ENCODE assay signal across 1 cellular context in the genomic region with DNA sequence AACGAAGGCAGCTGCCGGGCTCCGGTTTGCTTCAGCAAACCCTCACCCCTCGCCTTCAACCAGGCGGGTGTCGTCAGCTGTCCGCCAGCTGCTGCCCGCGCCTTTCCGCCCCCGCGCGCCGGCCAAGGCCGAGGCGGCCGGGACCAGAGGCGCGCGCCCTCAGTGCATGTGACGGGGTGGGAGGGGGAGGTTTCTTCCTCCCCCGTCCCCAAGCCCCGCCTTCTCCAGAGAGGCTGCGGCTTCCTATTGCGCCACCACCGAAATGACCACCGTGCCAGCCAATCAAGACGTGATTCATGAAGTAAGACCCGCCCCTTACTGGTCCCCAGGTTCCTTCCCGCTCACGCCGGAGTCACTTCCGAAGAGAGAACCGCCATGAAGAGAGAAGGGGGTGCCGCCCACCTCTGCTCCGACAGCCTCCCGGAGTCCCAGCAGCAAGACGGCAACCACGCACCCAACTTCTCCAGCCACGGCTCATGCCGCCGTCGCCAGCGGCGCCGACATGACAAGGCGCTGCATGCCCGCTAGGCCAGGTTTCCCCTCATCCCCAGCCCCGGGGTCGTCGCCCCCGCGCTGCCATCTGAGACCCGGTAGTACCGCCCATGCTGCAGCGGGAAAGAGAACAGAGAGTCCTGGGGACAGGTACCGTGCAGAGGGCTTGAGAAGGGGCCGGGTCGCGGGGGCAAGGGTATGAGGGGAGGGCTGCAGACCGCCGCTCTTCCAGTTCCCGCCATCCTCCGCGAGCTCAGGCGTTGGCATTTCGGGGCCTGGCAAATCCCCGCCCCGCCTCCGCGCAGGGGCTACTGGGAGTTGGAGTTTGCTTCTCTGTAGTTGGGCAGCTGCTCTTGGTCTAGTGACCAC.
A peak's percentile ranks its signal among the peaks of the same experiment; 100 is the strongest.
TF ChIP-seq lines count a peak whose summit lies in the region.

A gene with protein sequence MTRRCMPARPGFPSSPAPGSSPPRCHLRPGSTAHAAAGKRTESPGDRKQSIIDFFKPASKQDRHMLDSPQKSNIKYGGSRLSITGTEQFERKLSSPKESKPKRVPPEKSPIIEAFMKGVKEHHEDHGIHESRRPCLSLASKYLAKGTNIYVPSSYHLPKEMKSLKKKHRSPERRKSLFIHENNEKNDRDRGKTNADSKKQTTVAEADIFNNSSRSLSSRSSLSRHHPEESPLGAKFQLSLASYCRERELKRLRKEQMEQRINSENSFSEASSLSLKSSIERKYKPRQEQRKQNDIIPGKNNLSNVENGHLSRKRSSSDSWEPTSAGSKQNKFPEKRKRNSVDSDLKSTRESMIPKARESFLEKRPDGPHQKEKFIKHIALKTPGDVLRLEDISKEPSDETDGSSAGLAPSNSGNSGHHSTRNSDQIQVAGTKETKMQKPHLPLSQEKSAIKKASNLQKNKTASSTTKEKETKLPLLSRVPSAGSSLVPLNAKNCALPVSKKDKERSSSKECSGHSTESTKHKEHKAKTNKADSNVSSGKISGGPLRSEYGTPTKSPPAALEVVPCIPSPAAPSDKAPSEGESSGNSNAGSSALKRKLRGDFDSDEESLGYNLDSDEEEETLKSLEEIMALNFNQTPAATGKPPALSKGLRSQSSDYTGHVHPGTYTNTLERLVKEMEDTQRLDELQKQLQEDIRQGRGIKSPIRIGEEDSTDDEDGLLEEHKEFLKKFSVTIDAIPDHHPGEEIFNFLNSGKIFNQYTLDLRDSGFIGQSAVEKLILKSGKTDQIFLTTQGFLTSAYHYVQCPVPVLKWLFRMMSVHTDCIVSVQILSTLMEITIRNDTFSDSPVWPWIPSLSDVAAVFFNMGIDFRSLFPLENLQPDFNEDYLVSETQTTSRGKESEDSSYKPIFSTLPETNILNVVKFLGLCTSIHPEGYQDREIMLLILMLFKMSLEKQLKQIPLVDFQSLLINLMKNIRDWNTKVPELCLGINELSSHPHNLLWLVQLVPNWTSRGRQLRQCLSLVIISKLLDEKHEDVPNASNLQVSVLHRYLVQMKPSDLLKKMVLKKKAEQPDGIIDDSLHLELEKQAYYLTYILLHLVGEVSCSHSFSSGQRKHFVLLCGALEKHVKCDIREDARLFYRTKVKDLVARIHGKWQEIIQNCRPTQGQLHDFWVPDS (plus strand): TSS at position 355 of the 861 bp plus-strand sequence. CDS start 148 bp downstream, at position 503.

TF ChIP-seq in K562, 482 proteins besides CTCF, POLR2A, EP300 and RAD21 (continued from another document and continues in another):
- TF ChIP-seq, protein P1, sequence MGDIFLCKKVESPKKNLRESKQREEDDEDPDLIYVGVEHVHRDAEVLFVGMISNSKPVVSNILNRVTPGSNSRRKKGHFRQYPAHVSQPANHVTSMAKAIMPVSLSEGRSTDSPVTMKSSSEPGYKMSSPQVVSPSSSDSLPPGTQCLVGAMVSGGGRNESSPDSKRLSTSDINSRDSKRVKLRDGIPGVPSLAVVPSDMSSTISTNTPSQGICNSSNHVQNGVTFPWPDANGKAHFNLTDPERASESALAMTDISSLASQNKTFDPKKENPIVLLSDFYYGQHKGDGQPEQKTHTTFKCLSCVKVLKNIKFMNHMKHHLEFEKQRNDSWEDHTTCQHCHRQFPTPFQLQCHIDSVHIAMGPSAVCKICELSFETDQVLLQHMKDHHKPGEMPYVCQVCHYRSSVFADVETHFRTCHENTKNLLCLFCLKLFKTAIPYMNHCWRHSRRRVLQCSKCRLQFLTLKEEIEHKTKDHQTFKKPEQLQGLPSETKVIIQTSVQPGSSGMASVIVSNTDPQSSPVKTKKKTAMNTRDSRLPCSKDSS (IDR thresholded peaks at IDR 0.05; ENCODE audit: low read depth, partially characterized antibody) = no peak
- no peak for TF ChIP-seq NFATC3 (IDR thresholded peaks at IDR 0.05)
- no peak for TF ChIP-seq TEAD4 (IDR thresholded peaks at IDR 0.05; ENCODE audit: low read length)
- TF ChIP-seq TEAD4 (CRISPR knock-in tag; IDR thresholded peaks at IDR 0.05; ENCODE audit: borderline replicate concordance) = no peak
- TF ChIP-seq MYC (IDR thresholded peaks at IDR 0.05; ENCODE audit: low read depth, low read length) = peak; percentile 76; the same call in 1 of the 2 replicates
- peak; percentile 51; the same call in 1 of the 2 replicates for TF ChIP-seq MYC (CRISPR knock-in tag; IDR thresholded peaks at IDR 0.05; ENCODE audit: borderline replicate concordance, low read depth)
- TF ChIP-seq NCOA1 (IDR thresholded peaks at IDR 0.05; ENCODE audit: low read depth) = no peak
- TF ChIP-seq FOXJ2 (tag; IDR thresholded peaks at IDR 0.05) = no peak
- no peak for TF ChIP-seq SNIP1 (IDR thresholded peaks at IDR 0.05; ENCODE audit: low read depth)
- peak; percentile 65 for TF ChIP-seq POLR2B (IDR thresholded peaks at IDR 0.05; ENCODE audit: low read depth, partially characterized antibody)
- TF ChIP-seq NR2C1 (IDR thresholded peaks at IDR 0.05) = no peak
- TF ChIP-seq NR2C1 (tag; IDR thresholded peaks at IDR 0.05) = 0 out of 2 replicates have a peak, but pooled peaks have one; percentile 17
- no peak for TF ChIP-seq TAL1 (IDR thresholded peaks at IDR 0.05)
- TF ChIP-seq, protein P2, sequence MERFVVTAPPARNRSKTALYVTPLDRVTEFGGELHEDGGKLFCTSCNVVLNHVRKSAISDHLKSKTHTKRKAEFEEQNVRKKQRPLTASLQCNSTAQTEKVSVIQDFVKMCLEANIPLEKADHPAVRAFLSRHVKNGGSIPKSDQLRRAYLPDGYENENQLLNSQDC (CRISPR knock-in tag; IDR thresholded peaks at IDR 0.05) = no peak
- TF ChIP-seq ZNF583 (CRISPR knock-in tag; IDR thresholded peaks at IDR 0.05) = no peak
- no peak for TF ChIP-seq POLR3G (IDR thresholded peaks at IDR 0.05; ENCODE audit: extremely low read depth, insufficient read length, insufficient replicate concordance)
- peak; percentile 57; the same call in 1 of the 2 replicates for TF ChIP-seq XRCC5 (IDR thresholded peaks at IDR 0.05; ENCODE audit: low read depth, low read length)
- no peak for TF ChIP-seq SLC30A9 (CRISPR knock-in tag; IDR thresholded peaks at IDR 0.05)
- no peak for TF ChIP-seq OTX1 (CRISPR knock-in tag; IDR thresholded peaks at IDR 0.05)
- no peak for TF ChIP-seq PPARD (CRISPR knock-in tag; IDR thresholded peaks at IDR 0.05)
- TF ChIP-seq IFI16 (CRISPR knock-in tag; IDR thresholded peaks at IDR 0.05) = no peak
- TF ChIP-seq, protein P3, sequence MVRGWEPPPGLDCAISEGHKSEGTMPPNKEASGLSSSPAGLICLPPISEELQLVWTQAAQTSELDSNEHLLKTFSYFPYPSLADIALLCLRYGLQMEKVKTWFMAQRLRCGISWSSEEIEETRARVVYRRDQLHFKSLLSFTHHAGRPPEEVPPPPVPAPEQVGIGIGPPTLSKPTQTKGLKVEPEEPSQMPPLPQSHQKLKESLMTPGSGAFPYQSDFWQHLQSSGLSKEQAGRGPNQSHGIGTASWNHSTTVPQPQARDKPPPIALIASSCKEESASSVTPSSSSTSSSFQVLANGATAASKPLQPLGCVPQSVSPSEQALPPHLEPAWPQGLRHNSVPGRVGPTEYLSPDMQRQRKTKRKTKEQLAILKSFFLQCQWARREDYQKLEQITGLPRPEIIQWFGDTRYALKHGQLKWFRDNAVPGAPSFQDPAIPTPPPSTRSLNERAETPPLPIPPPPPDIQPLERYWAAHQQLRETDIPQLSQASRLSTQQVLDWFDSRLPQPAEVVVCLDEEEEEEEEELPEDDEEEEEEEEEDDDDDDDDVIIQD (CRISPR knock-in tag; IDR thresholded peaks at IDR 0.05) = no peak
- TF ChIP-seq MBD2 (IDR thresholded peaks at IDR 0.05; ENCODE audit: borderline replicate concordance, low read depth) = peak; percentile 57
- TF ChIP-seq EWSR1 (IDR thresholded peaks at IDR 0.05; ENCODE audit: borderline replicate concordance, low read depth, partially characterized antibody) = no peak
- TF ChIP-seq, protein P4, sequence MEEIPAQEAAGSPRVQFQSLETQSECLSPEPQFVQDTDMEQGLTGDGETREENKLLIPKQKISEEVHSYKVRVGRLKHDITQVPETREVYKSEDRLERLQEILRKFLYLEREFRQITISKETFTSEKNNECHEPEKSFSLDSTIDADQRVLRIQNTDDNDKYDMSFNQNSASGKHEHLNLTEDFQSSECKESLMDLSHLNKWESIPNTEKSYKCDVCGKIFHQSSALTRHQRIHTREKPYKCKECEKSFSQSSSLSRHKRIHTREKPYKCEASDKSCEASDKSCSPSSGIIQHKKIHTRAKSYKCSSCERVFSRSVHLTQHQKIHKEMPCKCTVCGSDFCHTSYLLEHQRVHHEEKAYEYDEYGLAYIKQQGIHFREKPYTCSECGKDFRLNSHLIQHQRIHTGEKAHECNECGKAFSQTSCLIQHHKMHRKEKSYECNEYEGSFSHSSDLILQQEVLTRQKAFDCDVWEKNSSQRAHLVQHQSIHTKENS (CRISPR knock-in tag; IDR thresholded peaks at IDR 0.05) = no peak
- TF ChIP-seq ZNF695 (CRISPR knock-in tag; IDR thresholded peaks at IDR 0.05) = no peak
- TF ChIP-seq MCM3 (IDR thresholded peaks at IDR 0.05) = no peak
- TF ChIP-seq MXI1 (IDR thresholded peaks at IDR 0.05; ENCODE audit: low read depth, low read length) = no peak
- TF ChIP-seq, protein P5, sequence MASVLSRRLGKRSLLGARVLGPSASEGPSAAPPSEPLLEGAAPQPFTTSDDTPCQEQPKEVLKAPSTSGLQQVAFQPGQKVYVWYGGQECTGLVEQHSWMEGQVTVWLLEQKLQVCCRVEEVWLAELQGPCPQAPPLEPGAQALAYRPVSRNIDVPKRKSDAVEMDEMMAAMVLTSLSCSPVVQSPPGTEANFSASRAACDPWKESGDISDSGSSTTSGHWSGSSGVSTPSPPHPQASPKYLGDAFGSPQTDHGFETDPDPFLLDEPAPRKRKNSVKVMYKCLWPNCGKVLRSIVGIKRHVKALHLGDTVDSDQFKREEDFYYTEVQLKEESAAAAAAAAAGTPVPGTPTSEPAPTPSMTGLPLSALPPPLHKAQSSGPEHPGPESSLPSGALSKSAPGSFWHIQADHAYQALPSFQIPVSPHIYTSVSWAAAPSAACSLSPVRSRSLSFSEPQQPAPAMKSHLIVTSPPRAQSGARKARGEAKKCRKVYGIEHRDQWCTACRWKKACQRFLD (CRISPR knock-in tag; IDR thresholded peaks at IDR 0.05) = no peak
- TF ChIP-seq CREBBP (IDR thresholded peaks at IDR 0.05; ENCODE audit: low read depth, low read length) = no peak
- peak; percentile 92 for TF ChIP-seq CXXC5 (CRISPR knock-in tag; IDR thresholded peaks at IDR 0.05)
- TF ChIP-seq MTA3 (IDR thresholded peaks at IDR 0.05; ENCODE audit: borderline replicate concordance) = peak; percentile 59; the same call in 1 of the 2 replicates
- no peak for TF ChIP-seq ARNT (IDR thresholded peaks at IDR 0.05)
- TF ChIP-seq TAF15 (IDR thresholded peaks at IDR 0.05; ENCODE audit: low read depth, low read length) = no peak
- TF ChIP-seq DNMT1 (IDR thresholded peaks at IDR 0.05) = no peak
- TF ChIP-seq DIDO1 (tag; IDR thresholded peaks at IDR 0.05; ENCODE audit: low read depth) = no peak
- TF ChIP-seq, protein P6, sequence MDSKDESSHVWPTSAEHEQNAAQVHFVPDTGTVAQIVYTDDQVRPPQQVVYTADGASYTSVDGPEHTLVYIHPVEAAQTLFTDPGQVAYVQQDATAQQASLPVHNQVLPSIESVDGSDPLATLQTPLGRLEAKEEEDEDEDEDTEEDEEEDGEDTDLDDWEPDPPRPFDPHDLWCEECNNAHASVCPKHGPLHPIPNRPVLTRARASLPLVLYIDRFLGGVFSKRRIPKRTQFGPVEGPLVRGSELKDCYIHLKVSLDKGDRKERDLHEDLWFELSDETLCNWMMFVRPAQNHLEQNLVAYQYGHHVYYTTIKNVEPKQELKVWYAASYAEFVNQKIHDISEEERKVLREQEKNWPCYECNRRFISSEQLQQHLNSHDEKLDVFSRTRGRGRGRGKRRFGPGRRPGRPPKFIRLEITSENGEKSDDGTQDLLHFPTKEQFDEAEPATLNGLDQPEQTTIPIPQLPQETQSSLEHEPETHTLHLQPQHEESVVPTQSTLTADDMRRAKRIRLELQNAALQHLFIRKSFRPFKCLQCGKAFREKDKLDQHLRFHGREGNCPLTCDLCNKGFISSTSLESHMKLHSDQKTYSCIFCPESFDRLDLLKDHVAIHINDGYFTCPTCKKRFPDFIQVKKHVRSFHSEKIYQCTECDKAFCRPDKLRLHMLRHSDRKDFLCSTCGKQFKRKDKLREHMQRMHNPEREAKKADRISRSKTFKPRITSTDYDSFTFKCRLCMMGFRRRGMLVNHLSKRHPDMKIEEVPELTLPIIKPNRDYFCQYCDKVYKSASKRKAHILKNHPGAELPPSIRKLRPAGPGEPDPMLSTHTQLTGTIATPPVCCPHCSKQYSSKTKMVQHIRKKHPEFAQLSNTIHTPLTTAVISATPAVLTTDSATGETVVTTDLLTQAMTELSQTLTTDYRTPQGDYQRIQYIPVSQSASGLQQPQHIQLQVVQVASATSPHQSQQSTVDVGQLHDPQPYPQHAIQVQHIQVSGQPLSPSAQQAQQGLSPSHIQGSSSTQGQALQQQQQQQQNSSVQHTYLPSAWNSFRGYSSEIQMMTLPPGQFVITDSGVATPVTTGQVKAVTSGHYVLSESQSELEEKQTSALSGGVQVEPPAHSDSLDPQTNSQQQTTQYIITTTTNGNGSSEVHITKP (IDR thresholded peaks at IDR 0.05; ENCODE audit: partially characterized antibody) = peak; percentile 69
- no peak for TF ChIP-seq TEAD2 (tag; IDR thresholded peaks at IDR 0.05)
- no peak for TF ChIP-seq WHSC1 (IDR thresholded peaks at IDR 0.05; ENCODE audit: low read length)
- TF ChIP-seq ZNF140 (CRISPR knock-in tag; IDR thresholded peaks at IDR 0.05) = no peak
- no peak for TF ChIP-seq TCF7 (IDR thresholded peaks at IDR 0.05; ENCODE audit: borderline replicate concordance)
- TF ChIP-seq TRIM24 (IDR thresholded peaks at IDR 0.05) = no peak
- TF ChIP-seq NFE2L1 (tag; IDR thresholded peaks at IDR 0.05; ENCODE audit: borderline replicate concordance, low read depth) = no peak
- TF ChIP-seq ZNF830 (CRISPR knock-in tag; IDR thresholded peaks at IDR 0.05) = peak; percentile 47; the same call in 1 of the 2 replicates
- TF ChIP-seq, protein P7, sequence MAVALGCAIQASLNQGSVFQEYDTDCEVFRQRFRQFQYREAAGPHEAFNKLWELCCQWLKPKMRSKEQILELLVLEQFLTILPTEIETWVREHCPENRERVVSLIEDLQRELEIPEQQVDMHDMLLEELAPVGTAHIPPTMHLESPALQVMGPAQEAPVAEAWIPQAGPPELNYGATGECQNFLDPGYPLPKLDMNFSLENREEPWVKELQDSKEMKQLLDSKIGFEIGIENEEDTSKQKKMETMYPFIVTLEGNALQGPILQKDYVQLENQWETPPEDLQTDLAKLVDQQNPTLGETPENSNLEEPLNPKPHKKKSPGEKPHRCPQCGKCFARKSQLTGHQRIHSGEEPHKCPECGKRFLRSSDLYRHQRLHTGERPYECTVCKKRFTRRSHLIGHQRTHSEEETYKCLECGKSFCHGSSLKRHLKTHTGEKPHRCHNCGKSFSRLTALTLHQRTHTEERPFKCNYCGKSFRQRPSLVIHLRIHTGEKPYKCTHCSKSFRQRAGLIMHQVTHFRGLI (CRISPR knock-in tag; IDR thresholded peaks at IDR 0.05) = no peak
- TF ChIP-seq ZNF143 (CRISPR knock-in tag; IDR thresholded peaks at IDR 0.05) = peak; percentile 85
- TF ChIP-seq, protein P8, sequence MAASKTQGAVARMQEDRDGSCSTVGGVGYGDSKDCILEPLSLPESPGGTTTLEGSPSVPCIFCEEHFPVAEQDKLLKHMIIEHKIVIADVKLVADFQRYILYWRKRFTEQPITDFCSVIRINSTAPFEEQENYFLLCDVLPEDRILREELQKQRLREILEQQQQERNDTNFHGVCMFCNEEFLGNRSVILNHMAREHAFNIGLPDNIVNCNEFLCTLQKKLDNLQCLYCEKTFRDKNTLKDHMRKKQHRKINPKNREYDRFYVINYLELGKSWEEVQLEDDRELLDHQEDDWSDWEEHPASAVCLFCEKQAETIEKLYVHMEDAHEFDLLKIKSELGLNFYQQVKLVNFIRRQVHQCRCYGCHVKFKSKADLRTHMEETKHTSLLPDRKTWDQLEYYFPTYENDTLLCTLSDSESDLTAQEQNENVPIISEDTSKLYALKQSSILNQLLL (CRISPR knock-in tag; IDR thresholded peaks at IDR 0.05; ENCODE audit: borderline replicate concordance) = no peak
- peak; percentile 50 to 66; a peak in 3 of 4 replicates for TF ChIP-seq SIX5 (IDR thresholded peaks at IDR 0.05; ENCODE audit: borderline replicate concordance in 1 of 2, insufficient read depth in 1 of 2, low read depth in 1 of 2, low read length in 2 of 2)
- TF ChIP-seq GTF2A2 (tag; IDR thresholded peaks at IDR 0.05) = no peak
- no peak for TF ChIP-seq LEF1 (IDR thresholded peaks at IDR 0.05)
